Comparison of ENCODE assay signal across 23 cellular contexts in genomic region chr2:211347328-211347727, GRCh38.
DNase-seq lines count a peak whose midpoint lies in the region; ATAC-seq and TF ChIP-seq lines count a peak whose summit lies in the region.
"Had no signal": no experiment of that assay in that cellular context is flagged by ENCODE, and none has a peak within 500 bp of the region (broad histone marks: within the 10 kb centered on the region; RNA-seq: fewer than 3 reads in every experiment).

No MANE protein-coding gene starts in this region.

- no peaks in the 10 kb centered on the region for H3K4me1 ChIP-seq in aorta (ENCODE audit: control insufficient read depth in 1 of 2, insufficient read depth in 2 of 2, low read length in 2 of 2)
- H3K4me1 ChIP-seq: psoas muscle, tibial artery had no signal

- DNase-seq in activated CD4-positive, alpha-beta T cell treated with anti-CD3 and anti-CD28 coated beads for 48 hours = peak; percentile 2
- no peak for DNase-seq in activated CD4-positive, alpha-beta T cell treated with anti-CD3 and anti-CD28 coated beads for 1 hour
- DNase-seq in HT-29 (ENCODE audit: low spot score) = peak; percentile 10
- DNase-seq in SK-MEL-5 (ENCODE audit: low read depth, low spot score) = peak; percentile 6
- DNase-seq in aorta = no peak
- no peak for DNase-seq in LoVo (ENCODE audit: low spot score)
- DNase-seq in osteocyte (ENCODE audit: extremely low spot score, unreplicated experiment) = no peak
- DNase-seq: activated CD4-positive, alpha-beta T cell treated with anti-CD3 and anti-CD28 coated beads for 4 hours; activated CD8-positive, alpha-beta memory T cell treated with anti-CD3 and anti-CD28 coated beads, Interleukin-2, amount 50 U/mL, for 4 hours; activated gamma-delta T cell; caudate nucleus; CD4-positive, alpha-beta T cell; left cardiac atrium; NCI-H1048; NCI-H2081; NCI-H510A treated with DMSO at 0.1 percent for 48 hours; psoas muscle; T1000; tibial artery had no signal

- no peaks in the 10 kb centered on the region for H3K9me3 ChIP-seq in aorta (ENCODE audit: control insufficient read depth, low read length)
- H3K9me3 ChIP-seq: psoas muscle, tibial artery had no signal

- H3K4me3 ChIP-seq in aorta (ENCODE audit: low read length in 2 of 2) = no peak overlapping the region
- H3K4me3 ChIP-seq: psoas muscle, tibial artery had no signal

- intact Hi-C loops in aorta (cut with DNase I) = no loop called here

- H3K4me1 Mint-ChIP-seq in osteocyte (ENCODE audit: unreplicated experiment) = no peaks in the 10 kb centered on the region
- H3K4me1 Mint-ChIP-seq: nephron had no signal

- H3K27me3 ChIP-seq in aorta (ENCODE audit: control insufficient read depth in 1 of 2, insufficient read depth in 2 of 2, low read length in 1 of 2) = peaks cover 0 to 1% of the 10 kb centered on the region in 2 donors
- H3K27me3 ChIP-seq: tibial artery had no signal

- in situ Hi-C loops in SK-MEL-5 (cut with HindIII; ENCODE audit: low pct_unique_long_range_greater_than_20kb, low sequenced_read_pairs) = no loop called here

- H3K27me3 Mint-ChIP-seq in osteocyte (ENCODE audit: unreplicated experiment) = no peaks in the 10 kb centered on the region
- H3K27me3 Mint-ChIP-seq: CD4-positive, alpha-beta T cell had no signal

- no peak overlapping the region for H3K27ac Mint-ChIP-seq in osteocyte (ENCODE audit: unreplicated experiment)
- H3K27ac Mint-ChIP-seq: CD4-positive, alpha-beta T cell; mesothelial cell of epicardium; nephron had no signal

- WGBS in aorta, 2 donors = 79 to 82% methylated on average over 6 of the region's 6 CpGs

- H3K27ac ChIP-seq in aorta (ENCODE audit: low read depth in 1 of 2, low read length in 2 of 2) = no peak overlapping the region
- H3K27ac ChIP-seq: psoas muscle, tibial artery had no signal

- H3K36me3 Mint-ChIP-seq in osteocyte (ENCODE audit: unreplicated experiment) = no peaks in the 10 kb centered on the region
- H3K36me3 Mint-ChIP-seq: mesothelial cell of epicardium had no signal

- H3K36me3 ChIP-seq in aorta (ENCODE audit: control insufficient read depth in 1 of 2, insufficient read depth in 2 of 2, low read length in 1 of 2) = no peaks in the 10 kb centered on the region
- H3K36me3 ChIP-seq: tibial artery had no signal

- TF ChIP-seq CTCF in osteocyte (IDR thresholded peaks at IDR 0.05) = no peak

- no peak overlapping the region for H3K4me3 Mint-ChIP-seq in osteocyte (ENCODE audit: unreplicated experiment)
- H3K4me3 Mint-ChIP-seq: CD4-positive, alpha-beta T cell; mesothelial cell of epicardium; nephron had no signal

- H3K9me3 Mint-ChIP-seq in osteocyte (ENCODE audit: unreplicated experiment) = peaks cover 3% of the 10 kb centered on the region
- H3K9me3 Mint-ChIP-seq: CD4-positive, alpha-beta T cell; nephron had no signal

- no peak for ATAC-seq in aorta (ENCODE audit: low FRiP score)
- ATAC-seq in GM19455 (IDR thresholded peaks at IDR 0.05; ENCODE audit: unreplicated experiment) = no peak
- ATAC-seq: esophagus mucosa, left cardiac atrium, psoas muscle had no signal

Comparison
In these comparisons a context has a peak if more than half of its experiments do, and no peak if none do; other contexts are left out.
1. DNase-seq: peak in activated CD4-positive, alpha-beta T cell treated with anti-CD3 and anti-CD28 coated beads for 48 hours (single experiment), HT-29 (single experiment) and SK-MEL-5 (single experiment); none in activated CD4-positive, alpha-beta T cell treated with anti-CD3 and anti-CD28 coated beads for 1 hour (single experiment), aorta (0 of 2), LoVo (single experiment) and osteocyte (single experiment).